Comparison of ENCODE assay signal across 8 cellular contexts in the genomic region with DNA sequence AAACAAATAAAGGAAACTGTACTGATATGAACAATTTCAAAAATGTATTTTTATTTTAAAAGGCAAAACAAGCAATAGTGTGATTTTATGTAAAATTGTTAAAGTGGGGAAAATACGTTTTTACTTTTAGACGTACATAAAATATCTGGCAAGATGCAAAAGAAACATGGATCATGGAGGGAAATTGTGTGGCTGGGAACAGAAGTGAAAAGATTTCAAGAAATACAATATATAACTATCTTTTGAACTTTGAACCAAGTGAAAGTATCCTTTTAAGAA. TPM values are rescaled to one million over a fixed set of nuclear protein-coding genes. Genes with fewer than 3 reads are reported as not detected.
A peak's percentile ranks its signal among the peaks of the same experiment; 100 is the strongest.
DNase-seq lines count a peak whose midpoint lies in the region; ATAC-seq and TF ChIP-seq lines count a peak whose summit lies in the region.

No MANE protein-coding gene starts in this region.

- H3K9me3 Mint-ChIP-seq in naive B cell = no peaks in the 10 kb centered on the region

- no peak for ATAC-seq in naive B cell (ENCODE audit: low read depth in 2 of 2)

- peak overlapping the region; percentile 74 to 95 (median 88) for H3K4me3 Mint-ChIP-seq in naive B cell

- DNase-seq in AG09309 (ENCODE audit: low read depth) (no peak), choroid plexus epithelial cell (ENCODE audit: low read depth) (no peak), naive B cell (no peak), NCI-H82 (lab: John Stamatoyannopoulos, UW) (no peak), head of caudate nucleus (no peak)
- DNase-seq in stimulated activated naive CD4-positive, alpha-beta T cell (lab: John Stamatoyannopoulos, UW) = no peak
- no peak for DNase-seq in activated CD4-positive, alpha-beta T cell treated with anti-CD3 and anti-CD28 coated beads for 1 hour

- H3K4me3 ChIP-seq in AG09309 (ENCODE audit: control insufficient read depth, low read depth, low read length) (peak overlapping the region; percentile 73; the same call in 1 of the 2 replicates), choroid plexus epithelial cell (ENCODE audit: low read depth, low read length) (peak overlapping the region; percentile 90)

- peak overlapping the region; percentile 100 for H3K27ac ChIP-seq in KOPT-K1 (ENCODE audit: low read depth, low read length, poor library complexity, severe bottlenecking)

- H3K27ac Mint-ChIP-seq in naive B cell = peak overlapping the region; percentile 70 to 96 (median 86)

- intact Hi-C loops in head of caudate nucleus (cut with DNase I) = loop anchor here (2.0 to 10.0 kb wide), 4 partner anchors 31 to 235 kb away; partner anchors contain the start of genes HABP4, PRXL2C and SLC35D2

- H3K27me3 Mint-ChIP-seq in naive B cell = no peaks in the 10 kb centered on the region

- peaks cover 15 to 20% (median 16%) of the 10 kb centered on the region in 3 donors for H3K4me1 Mint-ChIP-seq in naive B cell

- H3K9me3 ChIP-seq in KOPT-K1 (ENCODE audit: insufficient read depth, low read length, poor library complexity, severe bottlenecking) = no peaks in the 10 kb centered on the region

- peaks cover 17% of the 10 kb centered on the region for H3K36me3 ChIP-seq in KOPT-K1 (ENCODE audit: insufficient read depth, low read length)

- TF ChIP-seq CTCF in AG09309 (IDR thresholded peaks at IDR 0.05; ENCODE audit: control insufficient read depth, insufficient read depth, low read depth, low read length, missing control alignments) (no peak), choroid plexus epithelial cell (conservative IDR thresholded peaks at IDR 0.05; ENCODE audit: low read depth, low read length) (no peak)

- H3K36me3 Mint-ChIP-seq in naive B cell = no peaks in the 10 kb centered on the region

RNA-seq across cellular contexts. Expression of gene ZNF367, which starts 1.5 kb away (rescaled TPM):
- polyA plus RNA-seq in naive B cell (ENCODE audit: low read depth in 6 of 6) = 1 to 10 TPM in 2 of 6 donors, under 1 TPM in 3, not detected in 1; 0.38 to 1.2 (median 0.95) TPM

RNA-seq across cellular contexts. Expression of gene HABP4, which starts 30.3 kb away (rescaled TPM):
- 1 to 10 TPM; 3.3 to 8.3 (median 5.6) TPM for polyA plus RNA-seq in naive B cell (ENCODE audit: low read depth in 6 of 6)

RNA-seq across cellular contexts. Expression of gene SLC35D2, which starts 36.1 kb away (rescaled TPM):
- polyA plus RNA-seq in naive B cell (ENCODE audit: low read depth in 6 of 6) = 1 to 10 TPM; 1.8 to 5.5 (median 2.9) TPM
